19 cellular contexts compared by ENCODE assay signal in genomic region chr18:45830917-45831316, GRCh38. TPM values are rescaled to one million over a fixed set of nuclear protein-coding genes. Genes with fewer than 3 reads are reported as not detected.
A peak's percentile ranks its signal among the peaks of the same experiment; 100 is the strongest.
DNase-seq lines count a peak whose midpoint lies in the region; ATAC-seq and TF ChIP-seq lines count a peak whose summit lies in the region.
"Had no signal": no experiment of that assay in that cellular context is flagged by ENCODE, and none has a peak within 500 bp of the region (broad histone marks: within the 10 kb centered on the region; RNA-seq: fewer than 3 reads in every experiment).

No MANE protein-coding gene starts in this region.

- H3K4me2 ChIP-seq in neural progenitor cell, result no peak overlapping the region

- DNase-seq in D341Med (ENCODE audit: low spot score) (peak; percentile 37), chondrocyte (ENCODE audit: low spot score) (peak; percentile 68), neural progenitor cell (ENCODE audit: low spot score) (no peak), NCI-H187 treated with DMSO at 0.1 percent for 48 hours (lab: John Stamatoyannopoulos, UW) (no peak), glutamatergic neuron (no peak)
- DNase-seq: CD4-positive, CD25-positive, alpha-beta regulatory T cell; CD8-positive, alpha-beta memory T cell; DMS53; DMS79 treated with DMSO at 0.1 percent for 48 hours; GF-D8; GM23248; H7; HCEC 1CT had no signal

- no peak overlapping the region for H3K4me3 ChIP-seq in neural progenitor cell
- H3K4me3 ChIP-seq: BLaER1, GM23248 had no signal

- H3K27me3 ChIP-seq in neural progenitor cell, result peaks cover 10% of the 10 kb centered on the region
- H3K27me3 ChIP-seq: BLaER1 had no signal

- H3K27ac Mint-ChIP-seq in chondrocyte (ENCODE audit: unreplicated experiment) (no peak overlapping the region), neural progenitor cell (peak overlapping the region; percentile 2), glutamatergic neuron (ENCODE audit: unreplicated experiment) (no peak overlapping the region)
- H3K27ac Mint-ChIP-seq: B cell; CD4-positive, CD25-positive, alpha-beta regulatory T cell had no signal

- H2AFZ ChIP-seq in neural progenitor cell (replicated peaks), result no peak overlapping the region
- H2AFZ ChIP-seq: GM23248 had no signal

- no peaks in the 10 kb centered on the region for H3K36me3 Mint-ChIP-seq in chondrocyte (ENCODE audit: low read depth)
- no peaks in the 10 kb centered on the region for H3K36me3 Mint-ChIP-seq in neural progenitor cell
- peaks cover 4% of the 10 kb centered on the region for H3K36me3 Mint-ChIP-seq in glutamatergic neuron (ENCODE audit: unreplicated experiment)
- H3K36me3 Mint-ChIP-seq: CD4-positive, CD25-positive, alpha-beta regulatory T cell had no signal

- no peaks in the 10 kb centered on the region for H3F3A ChIP-seq in neural progenitor cell (ENCODE audit: low read depth)

- no peak for ATAC-seq in HG02798 (IDR thresholded peaks at IDR 0.05; ENCODE audit: poor library complexity, unreplicated experiment)

- no peak for TF ChIP-seq CTCF in chondrocyte (IDR thresholded peaks at IDR 0.05)
- TF ChIP-seq CTCF in neural progenitor cell (IDR thresholded peaks at IDR 0.05), result no peak
- no peak for TF ChIP-seq CTCF in glutamatergic neuron (IDR thresholded peaks at IDR 0.05; ENCODE audit: partially characterized antibody, unreplicated experiment)

- no peaks in the 10 kb centered on the region for H3K9me3 ChIP-seq in neural progenitor cell (ENCODE audit: low read depth)
- H3K9me3 ChIP-seq: BLaER1 had no signal

- no peaks in the 10 kb centered on the region for H3K36me3 ChIP-seq in neural progenitor cell
- H3K36me3 ChIP-seq: BLaER1 had no signal

- H3K79me2 ChIP-seq in neural progenitor cell (ENCODE audit: low read depth), result no peaks in the 10 kb centered on the region

- no peak overlapping the region for H3K9ac ChIP-seq in neural progenitor cell
- H3K9ac ChIP-seq: BLaER1, GM23248 had no signal

- H3K4me3 Mint-ChIP-seq in chondrocyte (ENCODE audit: unreplicated experiment) (no peak overlapping the region), neural progenitor cell (no peak overlapping the region), glutamatergic neuron (ENCODE audit: unreplicated experiment) (no peak overlapping the region)
- H3K4me3 Mint-ChIP-seq: B cell; CD4-positive, CD25-positive, alpha-beta regulatory T cell; CD8-positive, alpha-beta memory T cell had no signal

- H3K27me3 Mint-ChIP-seq in chondrocyte (ENCODE audit: low read depth) (peaks cover 2% of the 10 kb centered on the region), neural progenitor cell (ENCODE audit: insufficient read depth, low read depth) (peaks cover 21% of the 10 kb centered on the region), glutamatergic neuron (ENCODE audit: unreplicated experiment) (peaks cover 7% of the 10 kb centered on the region)

- peaks cover 13% of the 10 kb centered on the region for H3K4me1 ChIP-seq in neural progenitor cell

- no peak overlapping the region for H3K27ac ChIP-seq in neural progenitor cell
- H3K27ac ChIP-seq: 22Rv1, BLaER1, C4-2B, GM23248 had no signal

- H3K9me3 Mint-ChIP-seq in chondrocyte (ENCODE audit: low read depth), result no peaks in the 10 kb centered on the region
- H3K9me3 Mint-ChIP-seq in neural progenitor cell, result peaks cover 2% of the 10 kb centered on the region
- H3K9me3 Mint-ChIP-seq in glutamatergic neuron (ENCODE audit: unreplicated experiment), result no peaks in the 10 kb centered on the region
- H3K9me3 Mint-ChIP-seq: CD8-positive, alpha-beta memory T cell had no signal

- H3K4me1 Mint-ChIP-seq in chondrocyte (ENCODE audit: low read depth) (peaks cover 24% of the 10 kb centered on the region), neural progenitor cell (peaks cover 49% of the 10 kb centered on the region), glutamatergic neuron (ENCODE audit: low read depth, unreplicated experiment) (peaks cover 8% of the 10 kb centered on the region)

- H4K20me1 ChIP-seq in neural progenitor cell (ENCODE audit: low read depth), result no peaks in the 10 kb centered on the region
- H4K20me1 ChIP-seq: BLaER1 had no signal

RNA-seq across cellular contexts. Expression of gene SIGLEC15, which starts 5.4 kb away (rescaled TPM):
- total RNA-seq in chondrocyte (0.41 to 0.85 TPM (median 0.72 TPM) in 3 replicates), neural progenitor cell (ENCODE audit: low replicate concordance) (not detected in 2 replicates), glutamatergic neuron (ENCODE audit: unreplicated experiment) (not detected)
- total RNA-seq: B cell; CD4-positive, CD25-positive, alpha-beta regulatory T cell; CD8-positive, alpha-beta memory T cell; G401; H7 had no signal

Comparison
In these comparisons a context has a peak if more than half of its experiments do, and no peak if none do; other contexts are left out.
1. DNase-seq: peak in D341Med (single experiment) and chondrocyte (single experiment); none in neural progenitor cell (single experiment), NCI-H187 treated with DMSO at 0.1 percent for 48 hours (single experiment) and glutamatergic neuron (single experiment).